Comparison of ENCODE assay signal across 16 cellular contexts in the genomic region with DNA sequence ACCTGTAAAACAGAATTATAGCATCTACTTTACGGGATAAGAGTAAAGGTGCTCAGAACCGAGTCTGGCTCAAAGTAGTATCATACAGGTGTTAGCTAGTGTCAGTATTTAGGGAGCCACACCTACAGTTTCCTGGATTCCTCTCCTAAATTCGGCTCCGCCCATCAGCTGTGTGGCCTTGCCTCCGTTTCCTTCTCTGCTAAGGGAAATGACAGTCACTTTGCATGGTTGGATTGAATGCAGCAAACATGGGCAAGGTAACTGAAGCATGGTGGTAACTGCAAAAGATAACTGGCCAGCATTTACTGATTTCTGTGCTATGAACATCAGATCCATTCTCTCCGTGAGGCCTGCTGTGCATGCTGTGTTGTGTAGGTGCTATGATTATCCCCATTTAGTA. TPM values are rescaled to one million over a fixed set of nuclear protein-coding genes. Genes with fewer than 3 reads are reported as not detected.
DNase-seq lines count a peak whose midpoint lies in the region; ATAC-seq lines count a peak whose summit lies in the region.
"Had no signal": no experiment of that assay in that cellular context is flagged by ENCODE, and none has a peak within 500 bp of the region (broad histone marks: within the 10 kb centered on the region; RNA-seq: fewer than 3 reads in every experiment).

No MANE protein-coding gene starts in this region.

- intact Hi-C loops in activated naive CD4-positive, alpha-beta T cell treated with anti-CD3 and anti-CD28 coated beads for 36 hours (cut with micrococcal nuclease): loop anchor here (10.0 kb wide), 1 partner anchor 652 kb away; the partner anchor contains the start of gene CLCN5

- H3K9me3 ChIP-seq in esophagus (ENCODE audit: control insufficient read depth in 2 of 2, insufficient read depth in 1 of 2, low read depth in 1 of 2, low read length in 1 of 2): no peaks in the 10 kb centered on the region
- H3K9me3 ChIP-seq: prostate gland, stomach had no signal

- peak overlapping the region; percentile 67 for H3K4me3 Mint-ChIP-seq in activated naive CD4-positive, alpha-beta T cell treated with anti-CD3 and anti-CD28 coated beads for 36 hours
- peak overlapping the region; percentile 76 for H3K4me3 Mint-ChIP-seq in T-helper 2 cell treated with Interferon-gamma antibody and Interleukin-4, amounts not matched to agents 5 μg/mL and 100 μg/mL, for 36 hours
- peak overlapping the region; percentile 80 for H3K4me3 Mint-ChIP-seq in stimulated activated effector memory CD8-positive, alpha-beta T cell treated with anti-CD3 and anti-CD28 coated beads, Interleukin-12 subunit alpha, Interleukin-12 subunit beta, amount 100 ng/mL, for 72 hours

- no peaks in the 10 kb centered on the region for H3K27me3 Mint-ChIP-seq in activated naive CD4-positive, alpha-beta T cell treated with anti-CD3 and anti-CD28 coated beads for 36 hours (ENCODE audit: low read depth)
- no peaks in the 10 kb centered on the region for H3K27me3 Mint-ChIP-seq in T-helper 2 cell treated with Interferon-gamma antibody and Interleukin-4, amounts not matched to agents 5 μg/mL and 100 μg/mL, for 36 hours (ENCODE audit: low read depth)

- no peaks in the 10 kb centered on the region for H3K36me3 ChIP-seq in esophagus (ENCODE audit: control insufficient read depth in 2 of 2, insufficient read depth in 2 of 2, low read length in 1 of 2)
- H3K36me3 ChIP-seq: prostate gland, stomach had no signal

- no peaks in the 10 kb centered on the region for H3K27me3 ChIP-seq in esophagus (ENCODE audit: control insufficient read depth in 1 of 2, insufficient read depth in 2 of 2, low read length in 2 of 2)
- H3K27me3 ChIP-seq: stomach had no signal

- peak overlapping the region; percentile 86 for H3K27ac Mint-ChIP-seq in activated naive CD4-positive, alpha-beta T cell treated with anti-CD3 and anti-CD28 coated beads for 36 hours
- H3K27ac Mint-ChIP-seq in T-helper 2 cell treated with Interferon-gamma antibody and Interleukin-4, amounts not matched to agents 5 μg/mL and 100 μg/mL, for 36 hours: peak overlapping the region; percentile 92
- peak overlapping the region; percentile 93 for H3K27ac Mint-ChIP-seq in stimulated activated effector memory CD8-positive, alpha-beta T cell treated with anti-CD3 and anti-CD28 coated beads, Interleukin-12 subunit alpha, Interleukin-12 subunit beta, amount 100 ng/mL, for 72 hours

- peaks cover 70% of the 10 kb centered on the region for H3K4me1 Mint-ChIP-seq in activated naive CD4-positive, alpha-beta T cell treated with anti-CD3 and anti-CD28 coated beads for 36 hours (ENCODE audit: low read depth)
- H3K4me1 Mint-ChIP-seq in T-helper 2 cell treated with Interferon-gamma antibody and Interleukin-4, amounts not matched to agents 5 μg/mL and 100 μg/mL, for 36 hours (ENCODE audit: low read depth): peaks cover 62% of the 10 kb centered on the region
- H3K4me1 Mint-ChIP-seq in stimulated activated effector memory CD8-positive, alpha-beta T cell treated with anti-CD3 and anti-CD28 coated beads, Interleukin-12 subunit alpha, Interleukin-12 subunit beta, amount 100 ng/mL, for 72 hours: peaks cover 68% of the 10 kb centered on the region

- no peak overlapping the region for H3K4me3 ChIP-seq in esophagus (ENCODE audit: low read depth in 1 of 2, low read length in 2 of 2)
- H3K4me3 ChIP-seq: prostate gland had no signal

- no peaks in the 10 kb centered on the region for H3K9me3 Mint-ChIP-seq in activated naive CD4-positive, alpha-beta T cell treated with anti-CD3 and anti-CD28 coated beads for 36 hours
- no peaks in the 10 kb centered on the region for H3K9me3 Mint-ChIP-seq in T-helper 2 cell treated with Interferon-gamma antibody and Interleukin-4, amounts not matched to agents 5 μg/mL and 100 μg/mL, for 36 hours
- H3K9me3 Mint-ChIP-seq in stimulated activated effector memory CD8-positive, alpha-beta T cell treated with anti-CD3 and anti-CD28 coated beads, Interleukin-12 subunit alpha, Interleukin-12 subunit beta, amount 100 ng/mL, for 72 hours: no peaks in the 10 kb centered on the region

- peak; percentile 58 for DNase-seq in activated naive CD4-positive, alpha-beta T cell treated with anti-CD3 and anti-CD28 coated beads for 36 hours
- DNase-seq in activated naive CD4-positive, alpha-beta T cell treated with Interleukin-2 at 50 U/mL for 16 hours: no peak
- DNase-seq in T-helper 2 cell treated with Interferon-gamma antibody and Interleukin-4, amounts not matched to agents 5 μg/mL and 100 μg/mL, for 36 hours (ENCODE audit: low spot score): no peak
- no peak for DNase-seq in stimulated activated effector memory CD8-positive, alpha-beta T cell treated with anti-CD3 and anti-CD28 coated beads, Interleukin-12 subunit alpha, Interleukin-12 subunit beta, amount 100 ng/mL, for 72 hours (ENCODE audit: low spot score in 2 of 2)
- DNase-seq in hepatic stellate cell (ENCODE audit: low spot score): no peak
- DNase-seq in retina: no peak
- DNase-seq in GM03348 (ENCODE audit: low spot score): no peak
- DNase-seq: AML-193, GOT3, NCI-H2029 treated with DMSO at 0.1 percent for 48 hours, stomach had no signal

- peaks cover 8% of the 10 kb centered on the region for H3K36me3 Mint-ChIP-seq in activated naive CD4-positive, alpha-beta T cell treated with anti-CD3 and anti-CD28 coated beads for 36 hours (ENCODE audit: low read depth)
- peaks cover 46% of the 10 kb centered on the region for H3K36me3 Mint-ChIP-seq in T-helper 2 cell treated with Interferon-gamma antibody and Interleukin-4, amounts not matched to agents 5 μg/mL and 100 μg/mL, for 36 hours (ENCODE audit: low read depth)
- peaks cover 48% of the 10 kb centered on the region for H3K36me3 Mint-ChIP-seq in stimulated activated effector memory CD8-positive, alpha-beta T cell treated with anti-CD3 and anti-CD28 coated beads, Interleukin-12 subunit alpha, Interleukin-12 subunit beta, amount 100 ng/mL, for 72 hours

- WGBS in esophagus, 2 donors: 43 to 46% methylated on average over 6 of the region's 6 CpGs

- CTCF ChIA-PET in activated naive CD4-positive, alpha-beta T cell treated with anti-CD3 and anti-CD28 coated beads for 36 hours (lab: Charles Lee): interaction anchor here (0.6 kb wide), 2 partner anchors 123 to 836 kb away, joined by 3 to 4 read pairs; no protein-coding TSS in a partner anchor

- H3K4me1 ChIP-seq in esophagus (ENCODE audit: control insufficient read depth in 2 of 2, insufficient read depth in 2 of 2, low read length in 1 of 2): peaks cover 0 to 14% of the 10 kb centered on the region in 2 donors
- H3K4me1 ChIP-seq: prostate gland had no signal

- no peak for ATAC-seq in stimulated activated effector memory CD8-positive, alpha-beta T cell treated with anti-CD3 and anti-CD28 coated beads, Interleukin-12 subunit alpha, Interleukin-12 subunit beta, amount 100 ng/mL, for 72 hours

- H3K27ac ChIP-seq in esophagus (ENCODE audit: low read depth in 2 of 2, low read length in 1 of 2): peak overlapping the region; percentile 15 to 81
- H3K27ac ChIP-seq: HL-60, prostate gland, VCaP had no signal

RNA-seq across cellular contexts. Expression of gene PPP1R3F, which starts 2.8 kb away (rescaled TPM):
- total RNA-seq in activated naive CD4-positive, alpha-beta T cell treated with anti-CD3 and anti-CD28 coated beads for 36 hours: 1 to 10 TPM; 2.4 to 3.4 TPM
- 1 to 10 TPM; 3.8 to 4.9 TPM for polyA plus RNA-seq in esophagus

RNA-seq across cellular contexts. Expression of gene FOXP3, which starts 7.9 kb away (rescaled TPM):
- 1 to 10 TPM; 7.1 to 7.5 TPM for total RNA-seq in activated naive CD4-positive, alpha-beta T cell treated with anti-CD3 and anti-CD28 coated beads for 36 hours
- under 1 TPM; 0.59 to 0.65 TPM for polyA plus RNA-seq in esophagus
- total RNA-seq: stomach had no signal

RNA-seq across cellular contexts. Expression of gene GAGE10, which starts 31.0 kb away (rescaled TPM):
- not detected for total RNA-seq in activated naive CD4-positive, alpha-beta T cell treated with anti-CD3 and anti-CD28 coated beads for 36 hours
- not detected for polyA plus RNA-seq in esophagus
- total RNA-seq: prostate gland, SK-MEL-5, stomach had no signal
- polyA plus RNA-seq: stomach had no signal

RNA-seq across cellular contexts. Expression of gene CCDC22, which starts 37.2 kb away (rescaled TPM):
- 10 to 100 TPM; 16.4 to 18.5 TPM for total RNA-seq in activated naive CD4-positive, alpha-beta T cell treated with anti-CD3 and anti-CD28 coated beads for 36 hours
- 10 to 100 TPM in 1 of 2 donors, 1 to 10 TPM in 1; 6.3 to 11.0 TPM for polyA plus RNA-seq in esophagus

RNA-seq across cellular contexts. Expression of gene CACNA1F, which starts 39.3 kb away (rescaled TPM):
- 1 to 10 TPM in 1 of 2 experiments, under 1 TPM in 1; 0.62 to 1.0 TPM for total RNA-seq in activated naive CD4-positive, alpha-beta T cell treated with anti-CD3 and anti-CD28 coated beads for 36 hours
- under 1 TPM; 0.11 to 0.24 TPM for polyA plus RNA-seq in esophagus
- total RNA-seq: SK-MEL-5 had no signal
